Comparison of ENCODE assay signal across 10 cellular contexts in the genomic region with DNA sequence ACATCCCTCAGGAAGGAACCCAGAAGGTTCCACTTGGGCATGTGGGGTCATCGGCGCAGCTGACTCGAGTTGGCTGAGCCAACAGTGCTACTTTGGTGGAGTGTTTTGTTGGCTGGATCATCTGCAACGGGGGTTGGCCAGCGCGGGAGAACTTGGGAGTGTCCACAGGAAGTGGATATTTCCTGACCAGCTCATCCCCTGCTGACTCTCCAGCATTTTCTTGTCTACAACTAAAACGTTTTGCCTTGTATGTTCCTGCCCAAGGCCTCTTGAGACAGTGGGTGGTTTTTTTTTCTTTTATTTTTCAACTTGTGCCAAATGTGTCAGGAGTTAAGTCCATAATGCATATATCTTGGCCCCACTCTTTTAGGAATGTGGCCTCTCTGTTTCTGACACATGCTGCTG.
DNase-seq lines count a peak whose midpoint lies in the region; ATAC-seq and TF ChIP-seq lines count a peak whose summit lies in the region.
"Had no signal": no experiment of that assay in that cellular context is flagged by ENCODE, and none has a peak within 500 bp of the region (broad histone marks: within the 10 kb centered on the region; RNA-seq: fewer than 3 reads in every experiment).

No MANE protein-coding gene starts in this region.

- ATAC-seq in lower lobe of right lung = peak; percentile 48 to 57
- ATAC-seq: stimulated activated naive CD8-positive, alpha-beta T cell treated with anti-CD3 and anti-CD28 coated beads, Interleukin-15, amount 100 ng/mL, for 72 hours had no signal

- 59% methylated on average over 7 of the region's 7 CpGs; no CpG with 5 or more reads in 1 of the 2 donors for WGBS in transverse colon (ENCODE audit: low coverage in 1 of 2), 2 donors

- no peaks in the 10 kb centered on the region for H3K36me3 ChIP-seq in lower lobe of right lung
- H3K36me3 ChIP-seq in transverse colon = no peaks in the 10 kb centered on the region
- no peaks in the 10 kb centered on the region for H3K36me3 ChIP-seq in PC-9 (ENCODE audit: low read depth)

- H3K4me3 ChIP-seq in lower lobe of right lung = no peak overlapping the region
- no peak overlapping the region for H3K4me3 ChIP-seq in transverse colon
- H3K4me3 ChIP-seq in PC-9 = no peak overlapping the region

- H3K27me3 ChIP-seq in lower lobe of right lung (ENCODE audit: low read depth) (no peaks in the 10 kb centered on the region), transverse colon (no peaks in the 10 kb centered on the region), PC-9 (ENCODE audit: insufficient read depth, low read depth) (no peaks in the 10 kb centered on the region)

- intact Hi-C loops in lower lobe of right lung (cut with DNase I) = no loop called here
- intact Hi-C loops in transverse colon (cut with DNase I; ENCODE audit: low total_unique reads) = no loop called here
- intact Hi-C loops in PC-9 (cut with micrococcal nuclease; ENCODE audit: unreplicated experiment) = loop anchor here (10.0 kb wide), 1 partner anchor 148 kb away; no protein-coding TSS in a partner anchor

- H3K9me3 ChIP-seq in lower lobe of right lung (no peaks in the 10 kb centered on the region), transverse colon (peaks cover 0 to 2% of the 10 kb centered on the region in 2 donors), PC-9 (ENCODE audit: insufficient read depth, low read depth) (peaks cover 3% of the 10 kb centered on the region; the same call in 1 of the 2 replicates)

- H3F3A ChIP-seq in PC-9 (ENCODE audit: insufficient read depth, low read depth) = no peaks in the 10 kb centered on the region

- TF ChIP-seq EP300 in transverse colon (IDR thresholded peaks at IDR 0.05; ENCODE audit: low read depth) = no peak

- H3K27ac ChIP-seq in lower lobe of right lung (peak overlapping the region; percentile 46), transverse colon (peak overlapping the region; percentile 23 to 59 (median 34)), PC-9 (no peak overlapping the region)

- H3K4me1 ChIP-seq in lower lobe of right lung (peaks cover 10% of the 10 kb centered on the region), transverse colon (peaks cover 0 to 5% (median 0%) of the 10 kb centered on the region in 4 donors), PC-9 (replicated peaks; ENCODE audit: insufficient read depth) (no peaks in the 10 kb centered on the region)

- CTCF ChIA-PET in PC-9 (lab: Charles Lee) = no interaction called here

- H3K4me2 ChIP-seq in PC-9 = no peak overlapping the region

- peaks cover 3% of the 10 kb centered on the region; the same call in 1 of the 2 replicates for H3K9me2 ChIP-seq in PC-9 (ENCODE audit: insufficient read depth)

- DNase-seq in LHCN-M2 (ENCODE audit: low read depth) (peak; percentile 98), dermis blood vessel endothelial cell (peak; percentile 12), lower lobe of right lung (peak; percentile 48), transverse colon (peak; percentile 42), PC-9 (no peak), ecto neural progenitor cell (ENCODE audit: low spot score) (no peak), GM13976 (ENCODE audit: low spot score) (no peak), NCI-H187 (lab: John Stamatoyannopoulos, UW) (no peak)
- DNase-seq: activated gamma-delta T cell; stimulated activated naive CD8-positive, alpha-beta T cell treated with anti-CD3 and anti-CD28 coated beads, Interleukin-15, amount 100 ng/mL, for 72 hours had no signal

- in situ Hi-C loops in transverse colon (cut with MboI; ENCODE audit: low pct_ligation_motif_present in 1 of 4, low pct_unique_long_range_greater_than_20kb in 1 of 4, low sequenced_read_pairs in 3 of 4) (loop anchor here in 3 of 4 donors (25.0 kb wide), 2 partner anchors 504 to 1154 kb away; no protein-coding TSS in a partner anchor), GM13976 (cut with MboI; ENCODE audit: low sequenced_read_pairs, unreplicated experiment) (loop anchor here (25.0 kb wide), 1 partner anchor 504 kb away; no protein-coding TSS in a partner anchor)

- H3K79me2 ChIP-seq in PC-9 (ENCODE audit: low read depth) = no peaks in the 10 kb centered on the region

- H4K20me1 ChIP-seq in PC-9 (ENCODE audit: insufficient read depth) = no peaks in the 10 kb centered on the region

- TF ChIP-seq POLR2A in transverse colon (IDR thresholded peaks at IDR 0.05) = no peak

- no TSS peak for BruUV-seq in PC-9 (replicated peaks; lab: Mats Ljungman, UMichigan)

- POLR2A ChIA-PET in PC-9 (lab: Charles Lee; ENCODE audit: unreplicated experiment) = no interaction called here

- no peak overlapping the region for H2AFZ ChIP-seq in PC-9

- TF ChIP-seq CTCF in lower lobe of right lung (IDR thresholded peaks at IDR 0.05) (no peak), transverse colon (IDR thresholded peaks at IDR 0.05) (no peak), PC-9 (conservative IDR thresholded peaks at IDR 0.05) (no peak), GM13976 (IDR thresholded peaks at IDR 0.05; ENCODE audit: borderline replicate concordance, control extremely low read depth, extremely low read depth, insufficient read depth, missing control alignments) (no peak)

Comparison
In these comparisons a context has a peak if more than half of its experiments do, and no peak if none do; other contexts are left out.
1. DNase-seq: peak in LHCN-M2 (single experiment), dermis blood vessel endothelial cell (single experiment), lower lobe of right lung (single experiment) and transverse colon (single experiment); none in PC-9 (0 of 2), ecto neural progenitor cell (single experiment), GM13976 (single experiment) and NCI-H187 (0 of 2).